Comparison of ENCODE assay signal across 23 cellular contexts in genomic region chr10:71790749-71791440, GRCh38. TPM values are rescaled to one million over a fixed set of nuclear protein-coding genes. Genes with fewer than 3 reads are reported as not detected.
DNase-seq lines count a peak whose midpoint lies in the region; ATAC-seq and TF ChIP-seq lines count a peak whose summit lies in the region.
"Had no signal": no experiment of that assay in that cellular context is flagged by ENCODE, and none has a peak within 500 bp of the region (broad histone marks: within the 10 kb centered on the region; RNA-seq: fewer than 3 reads in every experiment).

No MANE protein-coding gene starts in this region.

- CTCF ChIA-PET in activated naive CD4-positive, alpha-beta T cell treated with anti-CD3 and anti-CD28 coated beads for 36 hours (lab: Charles Lee): no interaction called here
- CTCF ChIA-PET in activated B cell treated with CpG ODN at 0.5 μM for 24 hours (lab: Charles Lee): no interaction called here

- H3K36me3 ChIP-seq in tibial nerve: no peaks in the 10 kb centered on the region
- H3K36me3 ChIP-seq: lower lobe of right lung, MG63, suprapubic skin had no signal

- no peak overlapping the region for H3K4me3 Mint-ChIP-seq in activated naive CD4-positive, alpha-beta T cell treated with anti-CD3 and anti-CD28 coated beads for 36 hours
- H3K4me3 Mint-ChIP-seq in activated B cell treated with CpG ODN at 0.5 μM for 24 hours: peak overlapping the region; percentile 50
- H3K4me3 Mint-ChIP-seq in stimulated activated naive B cell treated with anti-CD40 and anti-IgM and Interleukin-4, amounts not matched to agents 10 μg/mL and 1 μg/mL and 100 μg/mL, for 72 hours: peak overlapping the region in 1 of 2 donors; percentile 59

- H3K27me3 ChIP-seq in foreskin keratinocyte (peaks cover 2% of the 10 kb centered on the region), tibial nerve (no peaks in the 10 kb centered on the region)
- H3K27me3 ChIP-seq: MG63, suprapubic skin had no signal

- peak; percentile 53 for DNase-seq in activated naive CD4-positive, alpha-beta T cell treated with anti-CD3 and anti-CD28 coated beads for 36 hours
- DNase-seq in activated naive CD4-positive, alpha-beta T cell treated with anti-CD3 and anti-CD28 coated beads, Interleukin-2, amount 50 U/mL, for 16 hours: no peak
- DNase-seq in activated B cell treated with CpG ODN at 0.5 μM for 24 hours (no peak), foreskin keratinocyte (no peak), tibial nerve (ENCODE audit: low spot score in 2 of 2) (no peak), AML-193 (lab: John Stamatoyannopoulos, UW) (no peak)
- peak; percentile 60 for DNase-seq in stimulated activated naive B cell treated with anti-CD40 and anti-IgM and Interleukin-4, amounts not matched to agents 10 μg/mL and 1 μg/mL and 100 μg/mL, for 72 hours
- DNase-seq: activated CD4-positive, alpha-beta T cell treated with anti-CD3 and anti-CD28 coated beads for 48 hours; activated CD8-positive, alpha-beta memory T cell treated with anti-CD3 and anti-CD28 coated beads, Interleukin-2, amount 50 U/mL, for 48 hours; foreskin melanocyte; hippocampal formation; islet precursor cell; lower lobe of right lung; MG63; NCI-H1694; NCI-H748 treated with DMSO at 0.1 percent for 48 hours; occipital lobe; OCI-M1; SHP77 had no signal

- POLR2A ChIA-PET in activated B cell treated with CpG ODN at 0.5 μM for 24 hours (lab: Charles Lee): no interaction called here

- WGBS in tibial nerve, 2 donors: 82 to 85% methylated on average over 17 of the region's 17 CpGs

- no peaks in the 10 kb centered on the region for H3K4me1 ChIP-seq in foreskin keratinocyte
- H3K4me1 ChIP-seq in tibial nerve: no peaks in the 10 kb centered on the region
- H3K4me1 ChIP-seq: A549, lower lobe of right lung, suprapubic skin had no signal

- H3K27me3 Mint-ChIP-seq in activated naive CD4-positive, alpha-beta T cell treated with anti-CD3 and anti-CD28 coated beads for 36 hours (ENCODE audit: low read depth): no peaks in the 10 kb centered on the region
- no peaks in the 10 kb centered on the region for H3K27me3 Mint-ChIP-seq in activated B cell treated with CpG ODN at 0.5 μM for 24 hours
- H3K27me3 Mint-ChIP-seq in stimulated activated naive B cell treated with anti-CD40 and anti-IgM and Interleukin-4, amounts not matched to agents 10 μg/mL and 1 μg/mL and 100 μg/mL, for 72 hours: peaks cover 21 to 22% of the 10 kb centered on the region in 2 donors

- no peak overlapping the region for H3K27ac Mint-ChIP-seq in activated naive CD4-positive, alpha-beta T cell treated with anti-CD3 and anti-CD28 coated beads for 36 hours
- H3K27ac Mint-ChIP-seq in activated B cell treated with CpG ODN at 0.5 μM for 24 hours: peak overlapping the region; percentile 53
- H3K27ac Mint-ChIP-seq in stimulated activated naive B cell treated with anti-CD40 and anti-IgM and Interleukin-4, amounts not matched to agents 10 μg/mL and 1 μg/mL and 100 μg/mL, for 72 hours: peak overlapping the region; percentile 72

- TF ChIP-seq EP300 in tibial nerve (IDR thresholded peaks at IDR 0.05): no peak

- no peaks in the 10 kb centered on the region for H3K9me3 ChIP-seq in tibial nerve
- H3K9me3 ChIP-seq: A549, lower lobe of right lung, MG63, suprapubic skin had no signal

- peak; percentile 70 for ATAC-seq in GM21529 (IDR thresholded peaks at IDR 0.05; ENCODE audit: unreplicated experiment)
- ATAC-seq in activated B cell treated with CpG ODN at 0.5 μM for 24 hours (ENCODE audit: low read depth): peak; percentile 90
- peak; percentile 98 to 99 for ATAC-seq in stimulated activated naive B cell treated with anti-CD40 and anti-IgM and Interleukin-4, amounts not matched to agents 10 μg/mL and 1 μg/mL and 100 μg/mL, for 72 hours (replicated peaks)
- ATAC-seq in foreskin keratinocyte: no peak
- ATAC-seq: A549 had no signal

- intact Hi-C loops in activated naive CD4-positive, alpha-beta T cell treated with anti-CD3 and anti-CD28 coated beads for 36 hours (cut with micrococcal nuclease): no loop called here
- intact Hi-C loops in activated B cell treated with CpG ODN at 0.5 μM for 24 hours (cut with micrococcal nuclease): loop anchor here (2.0 kb wide), 1 partner anchor 18 kb away; the partner anchor contains the start of gene VSIR

- H3K36me3 Mint-ChIP-seq in activated naive CD4-positive, alpha-beta T cell treated with anti-CD3 and anti-CD28 coated beads for 36 hours (ENCODE audit: low read depth): no peaks in the 10 kb centered on the region
- H3K36me3 Mint-ChIP-seq in activated B cell treated with CpG ODN at 0.5 μM for 24 hours (ENCODE audit: low read depth): no peaks in the 10 kb centered on the region
- peaks cover 0 to 3% of the 10 kb centered on the region in 2 donors for H3K36me3 Mint-ChIP-seq in stimulated activated naive B cell treated with anti-CD40 and anti-IgM and Interleukin-4, amounts not matched to agents 10 μg/mL and 1 μg/mL and 100 μg/mL, for 72 hours

- TF ChIP-seq POLR2A in tibial nerve (IDR thresholded peaks at IDR 0.05): no peak

- no peaks in the 10 kb centered on the region for H3K9me3 Mint-ChIP-seq in activated naive CD4-positive, alpha-beta T cell treated with anti-CD3 and anti-CD28 coated beads for 36 hours
- no peaks in the 10 kb centered on the region for H3K9me3 Mint-ChIP-seq in activated B cell treated with CpG ODN at 0.5 μM for 24 hours
- peaks cover 0 to 1% of the 10 kb centered on the region in 2 donors for H3K9me3 Mint-ChIP-seq in stimulated activated naive B cell treated with anti-CD40 and anti-IgM and Interleukin-4, amounts not matched to agents 10 μg/mL and 1 μg/mL and 100 μg/mL, for 72 hours

- no peak overlapping the region for H3K4me3 ChIP-seq in tibial nerve
- H3K4me3 ChIP-seq: A549, lower lobe of right lung, MG63, suprapubic skin had no signal

- TF ChIP-seq CTCF in activated B cell treated with CpG ODN at 0.5 μM for 24 hours (IDR thresholded peaks at IDR 0.05): no peak
- no peak for TF ChIP-seq CTCF in foreskin keratinocyte (conservative IDR thresholded peaks at IDR 0.05)
- TF ChIP-seq CTCF in tibial nerve (IDR thresholded peaks at IDR 0.05): no peak

- H3K27ac ChIP-seq in foreskin keratinocyte (no peak overlapping the region), tibial nerve (no peak overlapping the region)
- H3K27ac ChIP-seq: A549, C4-2B, lower lobe of right lung, suprapubic skin had no signal

- peaks cover 5% of the 10 kb centered on the region for H3K4me1 Mint-ChIP-seq in activated naive CD4-positive, alpha-beta T cell treated with anti-CD3 and anti-CD28 coated beads for 36 hours (ENCODE audit: low read depth)
- H3K4me1 Mint-ChIP-seq in activated B cell treated with CpG ODN at 0.5 μM for 24 hours: peaks cover 19% of the 10 kb centered on the region
- peaks cover 14 to 20% of the 10 kb centered on the region in 2 donors for H3K4me1 Mint-ChIP-seq in stimulated activated naive B cell treated with anti-CD40 and anti-IgM and Interleukin-4, amounts not matched to agents 10 μg/mL and 1 μg/mL and 100 μg/mL, for 72 hours

RNA-seq across cellular contexts. Expression of gene VSIR, which starts 17.6 kb away (rescaled TPM):
- 10 to 100 TPM; 52.0 to 55.5 TPM for total RNA-seq in activated naive CD4-positive, alpha-beta T cell treated with anti-CD3 and anti-CD28 coated beads for 36 hours
- total RNA-seq in activated B cell treated with CpG ODN at 0.5 μM for 24 hours (20.9 and 21.4 TPM in 2 replicates), foreskin keratinocyte (4.0 and 5.2 TPM in 2 replicates), tibial nerve (100 to 1,000 TPM; 133 to 227 (median 151) TPM)
- polyA plus RNA-seq in foreskin keratinocyte: 5.2 and 6.1 TPM in 2 replicates

Comparison
In these comparisons a context has a peak if more than half of its experiments do, and no peak if none do; other contexts are left out.
1. DNase-seq: peak in activated naive CD4-positive, alpha-beta T cell treated with anti-CD3 and anti-CD28 coated beads for 36 hours (single experiment) and stimulated activated naive B cell treated with anti-CD40 and anti-IgM and Interleukin-4, amounts not matched to agents 10 μg/mL and 1 μg/mL and 100 μg/mL, for 72 hours (single experiment); none in activated naive CD4-positive, alpha-beta T cell treated with anti-CD3 and anti-CD28 coated beads, Interleukin-2, amount 50 U/mL, for 16 hours (single experiment), activated B cell treated with CpG ODN at 0.5 μM for 24 hours (single experiment), foreskin keratinocyte (0 of 2), tibial nerve (0 of 2) and AML-193 (0 of 2).